In genomic region chr3:69743975-69744374, GRCh38 we compare ENCODE assay signal across 2 cellular contexts.
TF ChIP-seq lines count a peak whose summit lies in the region.

No MANE protein-coding gene starts in this region.

TF ChIP-seq in GM23338, 12 proteins besides CTCF, POLR2A, EP300 and RAD21:
- no peak for TF ChIP-seq JUNB (IDR thresholded peaks at IDR 0.05; ENCODE audit: unreplicated experiment)
- no peak for TF ChIP-seq ZNF114 (CRISPR knock-in tag; IDR thresholded peaks at IDR 0.05)
- no peak for TF ChIP-seq ZNF331 (CRISPR knock-in tag; IDR thresholded peaks at IDR 0.05; ENCODE audit: low read depth)
TF ChIP-seq in GM23338: peak in this region for 0.

TF ChIP-seq in K562, 482 proteins besides CTCF, POLR2A, EP300 and RAD21:
- TF ChIP-seq ATF3 (IDR thresholded peaks at IDR 0.05) (peak; percentile 12; the same call in 1 of the 2 replicates), ATF3 (CRISPR knock-in tag; conservative IDR thresholded peaks at IDR 0.05) (no peak), CREBBP (IDR thresholded peaks at IDR 0.05; ENCODE audit: low read depth, low read length) (no peak)
TF ChIP-seq in K562: peak in this region for 1.
